ENCODE assay signal across 37 cellular contexts in genomic region chr5:135881244-135881643, GRCh38. TPM values are rescaled to one million over a fixed set of nuclear protein-coding genes. Genes with fewer than 3 reads are reported as not detected.
DNase-seq lines count a peak whose midpoint lies in the region; ATAC-seq, FAIRE-seq and TF ChIP-seq lines count a peak whose summit lies in the region.
"Had no signal": no experiment of that assay in that cellular context is flagged by ENCODE, and none has a peak within 500 bp of the region (broad histone marks: within the 10 kb centered on the region; RNA-seq: fewer than 3 reads in every experiment).

No MANE protein-coding gene starts in this region.

- H3K9me3 ChIP-seq in mammary epithelial cell (replicated peaks; ENCODE audit: insufficient read depth, low read length) (no peaks in the 10 kb centered on the region), H1 (ENCODE audit: insufficient read depth in 2 of 2, low read depth in 1 of 2, low read length in 1 of 2) (no peaks in the 10 kb centered on the region)
- H3K9me3 ChIP-seq: HAP-1, Peyer's patch, right lobe of liver, SJCRH30, thoracic aorta, uterus had no signal

- 0 out of 2 replicates have a peak overlapping the region, but pooled peaks have one; percentile 26 for H2BK20ac ChIP-seq in H1 (ENCODE audit: low read length)

- no peak overlapping the region for H3K18ac ChIP-seq in H1 (ENCODE audit: extremely low read depth, low read length)

- in situ Hi-C loops in mammary epithelial cell (cut with MboI; ENCODE audit: low sequenced_read_pairs in 2 of 2) = loop anchor here (10.0 kb wide), 2 partner anchors 194 to 334 kb away; no protein-coding TSS in a partner anchor

- TF ChIP-seq CTCF in mammary epithelial cell (conservative IDR thresholded peaks at IDR 0.05 in 1 of 2, IDR thresholded peaks at IDR 0.05 in 1 of 2; ENCODE audit: extremely low read depth in 1 of 2, insufficient read depth in 1 of 2, low read depth in 1 of 2, low read length in 2 of 2) = no peak
- TF ChIP-seq CTCF in MCF 10A (IDR thresholded peaks at IDR 0.05; ENCODE audit: unreplicated experiment) = no peak
- no peak for TF ChIP-seq CTCF in H1 (IDR thresholded peaks at IDR 0.05; ENCODE audit: control extremely low read depth in 1 of 3, insufficient read depth in 1 of 3, low read depth in 1 of 3, low read length in 3 of 3)

- DNase-seq in mammary epithelial cell = no peak
- no peak for DNase-seq in MCF 10A (ENCODE audit: unreplicated experiment)
- no peak for DNase-seq in H1 (ENCODE audit: low read depth in 1 of 2, low spot score in 2 of 2)
- DNase-seq in medulla oblongata (ENCODE audit: extremely low spot score) = peak; percentile 76
- DNase-seq in superior temporal gyrus (ENCODE audit: extremely low spot score) = peak; percentile 36
- no peak for DNase-seq in NCI-H1417 treated with DMSO at 0.1 percent for 48 hours (lab: John Stamatoyannopoulos, UW)
- DNase-seq: activated CD4-positive, alpha-beta T cell treated with anti-CD3 and anti-CD28 coated beads, Interleukin-2, amount 50 U/mL, for 48 hours; activated CD8-positive, alpha-beta memory T cell treated with anti-CD3 and anti-CD28 coated beads, Interleukin-2, amount 50 U/mL, for 4 hours; activated naive CD4-positive, alpha-beta T cell treated with anti-CD3 and anti-CD28 coated beads, Interleukin-2, amount 10 ng/mL, durations not matched to agents 7 days and 5 days; CD4-positive, alpha-beta T cell; endodermal cell; Kasumi-1; natural killer cell; NCI-H187; NCI-H2171 treated with DMSO at 0.1 percent for 48 hours; NCI-H524; NK-92 treated with Interleukin-12 subunit alpha and Interleukin-12 subunit beta, amount 100 ng/mL, for 24 hours; Peyer's patch; right lobe of liver; SJCRH30; stimulated activated naive B cell treated with anti-CD40 and anti-IgM and Interleukin-4, amounts not matched to agents 10 μg/mL and 1 μg/mL and 100 μg/mL, for 72 hours; uterus had no signal

- no peak overlapping the region for H3K14ac ChIP-seq in H1 (ENCODE audit: insufficient read length)

- H3K36me3 ChIP-seq in mammary epithelial cell (ENCODE audit: insufficient read depth, low read length) = no peaks in the 10 kb centered on the region
- no peaks in the 10 kb centered on the region for H3K36me3 ChIP-seq in H1 (ENCODE audit: control insufficient read depth in 2 of 4, insufficient read depth in 4 of 4, low read length in 3 of 4)
- H3K36me3 ChIP-seq: HAP-1, Peyer's patch, right lobe of liver, SJCRH30, thoracic aorta, uterus had no signal

- no peaks in the 10 kb centered on the region for H4K20me1 ChIP-seq in mammary epithelial cell (ENCODE audit: insufficient read depth, low read length)
- H4K20me1 ChIP-seq in H1 (replicated peaks in 1 of 2; ENCODE audit: control insufficient read depth in 1 of 2, insufficient read depth in 2 of 2, low read length in 2 of 2) = no peaks in the 10 kb centered on the region

- H3K79me1 ChIP-seq in H1 (ENCODE audit: low read depth, low read length) = no peaks in the 10 kb centered on the region

- H2BK120ac ChIP-seq in H1 (replicated peaks; ENCODE audit: low read depth, low read length) = no peak overlapping the region

- H2AFZ ChIP-seq in mammary epithelial cell (ENCODE audit: low read depth, low read length) (no peak overlapping the region), H1 (ENCODE audit: low read length) (no peak overlapping the region)

- TF ChIP-seq EP300 in H1 (IDR thresholded peaks at IDR 0.05; ENCODE audit: borderline replicate concordance in 1 of 2, low read depth in 2 of 2, low read length in 2 of 2) = no peak

- H3K27ac ChIP-seq in mammary epithelial cell (ENCODE audit: insufficient read depth, low read depth, low read length) (no peak overlapping the region), H1 (ENCODE audit: low read depth, low read length) (no peak overlapping the region)
- H3K27ac ChIP-seq: 22Rv1, foreskin keratinocyte, Peyer's patch, right lobe of liver, SJCRH30, thoracic aorta, uterus had no signal

- H4K8ac ChIP-seq in H1 (ENCODE audit: extremely low read depth, insufficient read depth, low read length) = no peak overlapping the region

- dilution Hi-C loops in mammary epithelial cell (cut with HindIII; ENCODE audit: low sequenced_read_pairs) = loop anchor here (25.0 kb wide), 1 partner anchor 331 kb away; no protein-coding TSS in a partner anchor

- no peak overlapping the region for H3K56ac ChIP-seq in H1 (replicated peaks; ENCODE audit: insufficient read length, low read depth, low read length)

- H4K91ac ChIP-seq in H1 (replicated peaks; ENCODE audit: insufficient read length, low read length) = no peak overlapping the region

- no peak overlapping the region for H3K27ac Mint-ChIP-seq in MCF 10A (ENCODE audit: low read depth, unreplicated experiment)
- H3K27ac Mint-ChIP-seq: CD4-positive, alpha-beta T cell; endodermal cell; natural killer cell; stimulated activated naive B cell treated with anti-CD40 and anti-IgM and Interleukin-4, amounts not matched to agents 10 μg/mL and 1 μg/mL and 100 μg/mL, for 72 hours had no signal

- H3K79me2 ChIP-seq in mammary epithelial cell (ENCODE audit: insufficient read depth, low read length) (no peaks in the 10 kb centered on the region), H1 (ENCODE audit: control insufficient read depth in 1 of 2, insufficient read depth in 2 of 2, low read length in 2 of 2) (no peaks in the 10 kb centered on the region)

- H3K4ac ChIP-seq in H1 (replicated peaks; ENCODE audit: insufficient read length, low read depth, low read length) = no peak overlapping the region

- no peak overlapping the region for H2BK15ac ChIP-seq in H1 (ENCODE audit: low read length)

- H3K9ac ChIP-seq in mammary epithelial cell (ENCODE audit: insufficient read depth, low read length) = no peak overlapping the region
- H3K9ac ChIP-seq in H1 (replicated peaks in 1 of 4; ENCODE audit: extremely low read depth in 1 of 4, low read depth in 3 of 4, low read length in 3 of 4) = no peak overlapping the region

- no peak overlapping the region for H4K5ac ChIP-seq in H1 (ENCODE audit: insufficient read length, low read depth, low read length)

- H2AK5ac ChIP-seq in H1 (ENCODE audit: low read depth, low read length) = no peak overlapping the region

- no peaks in the 10 kb centered on the region; the same call in 1 of the 2 replicates for H3K23me2 ChIP-seq in H1 (ENCODE audit: low read depth, low read length)

- H3K4me1 Mint-ChIP-seq in MCF 10A (ENCODE audit: insufficient read depth, unreplicated experiment) = peaks cover 10% of the 10 kb centered on the region
- H3K4me1 Mint-ChIP-seq: activated naive CD4-positive, alpha-beta T cell treated with anti-CD3 and anti-CD28 coated beads, Interleukin-2, amount 10 ng/mL, durations not matched to agents 7 days and 5 days; natural killer cell; stimulated activated naive B cell treated with anti-CD40 and anti-IgM and Interleukin-4, amounts not matched to agents 10 μg/mL and 1 μg/mL and 100 μg/mL, for 72 hours had no signal

- intact Hi-C loops in mammary epithelial cell (cut with micrococcal nuclease) = loop anchor here (2.0 to 10.0 kb wide), 2 partner anchors 320 to 894 kb away; no protein-coding TSS in a partner anchor
- intact Hi-C loops in MCF 10A (cut with micrococcal nuclease) = no loop called here

- TF ChIP-seq RAD21 in H1 (IDR thresholded peaks at IDR 0.05 in 1 of 2, conservative IDR thresholded peaks at IDR 0.05 in 1 of 2; ENCODE audit: low read depth in 2 of 2, low read length in 2 of 2) = no peak

- CTCF ChIA-PET in mammary epithelial cell (lab: Charles Lee; ENCODE audit: low non-redundant PET) = interaction anchor here (0.6 kb wide), 1 partner anchor 8 kb away, joined by 4 read pairs; no protein-coding TSS in a partner anchor
- CTCF ChIA-PET in MCF 10A (lab: Yijun Ruan, JAX) = interaction anchor here (0.6 to 5.4 kb wide), 19 partner anchors 9 to 469 kb away, joined by 3 to 24 read pairs (median 3); partner anchors contain the start of gene IL9
- CTCF ChIA-PET in H1 (lab: Charles Lee; ENCODE audit: partially characterized antibody) = interaction anchor here (0.6 to 5.3 kb wide), 19 partner anchors 8 to 484 kb away, joined by 3 to 37 read pairs (median 4); partner anchors contain the start of genes SLC25A48 and TRPC7

- no peaks in the 10 kb centered on the region for H3K27me3 ChIP-seq in mammary epithelial cell (ENCODE audit: insufficient read depth, low read length)
- no peaks in the 10 kb centered on the region for H3K27me3 ChIP-seq in H1 (replicated peaks in 1 of 4; ENCODE audit: control insufficient read depth in 3 of 4, extremely low read depth in 1 of 4, insufficient read depth in 3 of 4, low read length in 3 of 4)
- H3K27me3 ChIP-seq: Peyer's patch, right lobe of liver, uterus had no signal

- no peaks in the 10 kb centered on the region for H3K36me3 Mint-ChIP-seq in MCF 10A (ENCODE audit: insufficient read depth, unreplicated experiment)
- H3K36me3 Mint-ChIP-seq: activated naive CD4-positive, alpha-beta T cell treated with anti-CD3 and anti-CD28 coated beads, Interleukin-2, amount 10 ng/mL, durations not matched to agents 7 days and 5 days; natural killer cell; stimulated activated naive B cell treated with anti-CD40 and anti-IgM and Interleukin-4, amounts not matched to agents 10 μg/mL and 1 μg/mL and 100 μg/mL, for 72 hours had no signal

- H3K4me2 ChIP-seq in mammary epithelial cell (ENCODE audit: insufficient read depth, low read depth, low read length) (peak overlapping the region; percentile 33), H1 (ENCODE audit: insufficient read depth in 1 of 2, low read depth in 2 of 2, low read length in 2 of 2) (no peak overlapping the region)

- BruUV-seq in mammary epithelial cell (replicated peaks; lab: Mats Ljungman, UMichigan) (no TSS peak), MCF 10A (replicated peaks; lab: Mats Ljungman, UMichigan) (no TSS peak)

- H2BK12ac ChIP-seq in H1 (ENCODE audit: low read depth, low read length) = no peak overlapping the region

- ATAC-seq in SK-N-SH treated with all-trans-retinoic acid at 6 μM for 48 hours (no peak), GM19324 (IDR thresholded peaks at IDR 0.05; ENCODE audit: low FRiP score, unreplicated experiment) (no peak)
- ATAC-seq: esophagus mucosa; natural killer cell; stimulated activated naive B cell treated with anti-CD40 and anti-IgM and Interleukin-4, amounts not matched to agents 10 μg/mL and 1 μg/mL and 100 μg/mL, for 72 hours had no signal

- peaks cover 40% of the 10 kb centered on the region for H3K27me3 Mint-ChIP-seq in MCF 10A (ENCODE audit: insufficient read depth, unreplicated experiment)

- H3K4me1 ChIP-seq in mammary epithelial cell (ENCODE audit: insufficient read depth, low read length) (peaks cover 14% of the 10 kb centered on the region), H1 (replicated peaks in 1 of 4; ENCODE audit: control insufficient read depth in 3 of 4, insufficient read depth in 4 of 4, low read length in 3 of 4) (peaks cover 3 to 5% (median 4%) of the 10 kb centered on the region in 4 experiments; a peak in 6 of 7 replicates)
- H3K4me1 ChIP-seq: foreskin keratinocyte, HAP-1, Peyer's patch, right lobe of liver, SJCRH30, uterus had no signal

- H3K4me3 ChIP-seq in mammary epithelial cell (replicated peaks in 1 of 3; ENCODE audit: insufficient read depth in 1 of 3, low read depth in 2 of 3, low read length in 3 of 3) = no peak overlapping the region
- H3K4me3 ChIP-seq in H1 (ENCODE audit: extremely low read depth in 1 of 4, insufficient read depth in 2 of 4, low read depth in 3 of 4, low read length in 4 of 4) = no peak overlapping the region
- H3K4me3 ChIP-seq: HAP-1, Peyer's patch, right lobe of liver, SJCRH30, thoracic aorta, uterus had no signal

- POLR2A ChIA-PET in MCF 10A (lab: Yijun Ruan, JAX) (interaction anchor here (0.6 to 1.1 kb wide), 3 partner anchors 22 to 1465 kb away, joined by 3 to 4 read pairs (median 4); no protein-coding TSS in a partner anchor), H1 (lab: Charles Lee; ENCODE audit: partially characterized antibody) (interaction anchor here (0.8 to 1.1 kb wide), 2 partner anchors 25 to 158 kb away, joined by 3 to 4 read pairs; no protein-coding TSS in a partner anchor)

- H3K9me3 Mint-ChIP-seq in MCF 10A (ENCODE audit: unreplicated experiment) = no peaks in the 10 kb centered on the region
- H3K9me3 Mint-ChIP-seq: activated naive CD4-positive, alpha-beta T cell treated with anti-CD3 and anti-CD28 coated beads, Interleukin-2, amount 10 ng/mL, durations not matched to agents 7 days and 5 days; CD4-positive, alpha-beta T cell; endodermal cell; natural killer cell; stimulated activated naive B cell treated with anti-CD40 and anti-IgM and Interleukin-4, amounts not matched to agents 10 μg/mL and 1 μg/mL and 100 μg/mL, for 72 hours had no signal

- H2BK5ac ChIP-seq in H1 (ENCODE audit: low read depth, low read length) = no peak overlapping the region

- no peak for FAIRE-seq in H1 (lab: Jason Lieb, UNC)
- FAIRE-seq: D721Med, GM18507, HepG2, islet of Langerhans had no signal

- H3K23ac ChIP-seq in H1 (ENCODE audit: insufficient read length) = no peak overlapping the region

- H3K4me3 Mint-ChIP-seq in MCF 10A (ENCODE audit: unreplicated experiment) = no peak overlapping the region
- H3K4me3 Mint-ChIP-seq: activated naive CD4-positive, alpha-beta T cell treated with anti-CD3 and anti-CD28 coated beads, Interleukin-2, amount 10 ng/mL, durations not matched to agents 7 days and 5 days; CD4-positive, alpha-beta T cell; endodermal cell; natural killer cell; stimulated activated naive B cell treated with anti-CD40 and anti-IgM and Interleukin-4, amounts not matched to agents 10 μg/mL and 1 μg/mL and 100 μg/mL, for 72 hours had no signal

- TF ChIP-seq POLR2A in H1 (IDR thresholded peaks at IDR 0.05; ENCODE audit: control extremely low read depth in 1 of 2, low read depth in 2 of 2, low read length in 2 of 2) = no peak

- WGBS in mammary epithelial cell (ENCODE audit: low coverage, missing lambda C conversion rate) = 5% methylated on average over 4 of the region's 4 CpGs
- 87% methylated on average over 4 of the region's 4 CpGs; no CpG with 5 or more reads in 1 of the 2 experiments for WGBS in H1 (ENCODE audit: extremely low coverage in 1 of 2, insufficient coverage in 1 of 2, insufficient read length in 1 of 2, insufficient replicate concordance in 2 of 2, low coverage in 1 of 2, low lambda C conversion rate in 2 of 2, missing lambda C conversion rate in 1 of 2), 2 experiments

RNA-seq across cellular contexts. Expression of gene IL9, which starts 14.4 kb away (rescaled TPM):
- not detected for total RNA-seq in mammary epithelial cell
- polyA plus RNA-seq in mammary epithelial cell = not detected
- not detected for polyA minus RNA-seq in mammary epithelial cell
- not detected in 2 replicates for total RNA-seq in MCF 10A (2022)
- not detected in 2 replicates for total RNA-seq in H1 (2021; fragmentation: NEBNext Ultra II Directional; extraction: Animal tissue kit (Norgen Biotek cat#: 25700))
- polyA plus RNA-seq in H1 (2011; rRNA removed) = not detected in 2 replicates
- not detected for polyA plus RNA-seq in H1 (2011; cell fraction: cytosol; rRNA removed)
- not detected for polyA plus RNA-seq in H1 (2011; cell fraction: nucleus; rRNA removed)
- polyA plus RNA-seq in H1 (2012, experiment 1 of 2) = not detected in 4 replicates
- polyA plus RNA-seq in H1 (2012, experiment 2 of 2) = not detected
- not detected for polyA plus RNA-seq in H1 (2013, experiment 1 of 2)
- not detected for polyA plus RNA-seq in H1 (2013, experiment 2 of 2)
- not detected in 2 replicates for polyA minus RNA-seq in H1 (2011; rRNA and poly(A)+ RNA removed)
- polyA minus RNA-seq in H1 (2011; cell fraction: cytosol; rRNA and poly(A)+ RNA removed) = not detected
- not detected for polyA minus RNA-seq in H1 (2011; cell fraction: nucleus; rRNA and poly(A)+ RNA removed)
- total RNA-seq: bronchial epithelial cell; CD4-positive, alpha-beta T cell; endodermal cell; esophagus mucosa; foreskin keratinocyte; HepG2; liver; mononuclear cell; natural killer cell; osteocyte; Peyer's patch; right lobe of liver; SJCRH30; thoracic aorta; uterus had no signal
- polyA plus RNA-seq: foreskin keratinocyte, HepG2, liver had no signal

RNA-seq across cellular contexts. Expression of gene SLC25A48, which starts 46.8 kb away (rescaled TPM):
- total RNA-seq in mammary epithelial cell (under 1 TPM in 1 of 2 donors, not detected in 1; 0.17 TPM), MCF 10A (2022) (not detected in 2 replicates)
- polyA plus RNA-seq in mammary epithelial cell (0.05 TPM), H1 (2011; rRNA removed) (1.3 and 1.4 TPM in 2 replicates)
- not detected for polyA minus RNA-seq in mammary epithelial cell
- 1.8 TPM in 2 replicates for total RNA-seq in H1 (2021; fragmentation: NEBNext Ultra II Directional; extraction: Animal tissue kit (Norgen Biotek cat#: 25700))
- polyA plus RNA-seq in H1 (2011; cell fraction: cytosol; rRNA removed) = 1.1 TPM
- polyA plus RNA-seq in H1 (2011; cell fraction: nucleus; rRNA removed) = 1.7 TPM
- 0.52 to 1.9 TPM (median 1.2 TPM) in 4 replicates for polyA plus RNA-seq in H1 (2012, experiment 1 of 2)
- polyA plus RNA-seq in H1 (2012, experiment 2 of 2) = 0.96 TPM
- 1.1 TPM for polyA plus RNA-seq in H1 (2013, experiment 1 of 2)
- polyA plus RNA-seq in H1 (2013, experiment 2 of 2) = 1.0 TPM
- polyA minus RNA-seq in H1 (2011; rRNA and poly(A)+ RNA removed) = 0.88 and 1.00 TPM in 2 replicates
- not detected for polyA minus RNA-seq in H1 (2011; cell fraction: cytosol; rRNA and poly(A)+ RNA removed)
- polyA minus RNA-seq in H1 (2011; cell fraction: nucleus; rRNA and poly(A)+ RNA removed) = 1.6 TPM
- total RNA-seq: bronchial epithelial cell; CD4-positive, alpha-beta T cell; foreskin keratinocyte; mononuclear cell; natural killer cell; osteocyte; SJCRH30 had no signal
- polyA plus RNA-seq: foreskin keratinocyte had no signal

Comparison
In these comparisons a context has a peak if more than half of its experiments do, and no peak if none do; other contexts are left out.
1. DNase-seq: peak in medulla oblongata (single experiment) and superior temporal gyrus (single experiment); none in mammary epithelial cell (single experiment), MCF 10A (single experiment), H1 (0 of 2) and NCI-H1417 treated with DMSO at 0.1 percent for 48 hours (single experiment).